ENCODE assay signal across 1 cellular context in genomic region chr18:49704334-49704733, GRCh38.
TF ChIP-seq lines count a peak whose summit lies in the region.

No MANE protein-coding gene starts in this region.

TF ChIP-seq in GM23338, 12 proteins besides CTCF, POLR2A, EP300 and RAD21 (continued from another document):
- no peak for TF ChIP-seq ZNF462 (CRISPR knock-in tag; IDR thresholded peaks at IDR 0.05)
- no peak for TF ChIP-seq REST (IDR thresholded peaks at IDR 0.05; ENCODE audit: unreplicated experiment)
- no peak for TF ChIP-seq ZNF114 (CRISPR knock-in tag; IDR thresholded peaks at IDR 0.05)
- no peak for TF ChIP-seq JUNB (IDR thresholded peaks at IDR 0.05; ENCODE audit: unreplicated experiment)
- TF ChIP-seq, protein P1, sequence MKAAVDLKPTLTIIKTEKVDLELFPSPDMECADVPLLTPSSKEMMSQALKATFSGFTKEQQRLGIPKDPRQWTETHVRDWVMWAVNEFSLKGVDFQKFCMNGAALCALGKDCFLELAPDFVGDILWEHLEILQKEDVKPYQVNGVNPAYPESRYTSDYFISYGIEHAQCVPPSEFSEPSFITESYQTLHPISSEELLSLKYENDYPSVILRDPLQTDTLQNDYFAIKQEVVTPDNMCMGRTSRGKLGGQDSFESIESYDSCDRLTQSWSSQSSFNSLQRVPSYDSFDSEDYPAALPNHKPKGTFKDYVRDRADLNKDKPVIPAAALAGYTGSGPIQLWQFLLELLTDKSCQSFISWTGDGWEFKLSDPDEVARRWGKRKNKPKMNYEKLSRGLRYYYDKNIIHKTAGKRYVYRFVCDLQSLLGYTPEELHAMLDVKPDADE (IDR thresholded peaks at IDR 0.05) = no peak
- TF ChIP-seq POLR2AphosphoS5 (IDR thresholded peaks at IDR 0.05; ENCODE audit: low read depth) = no peak
- no peak for TF ChIP-seq NANOG (IDR thresholded peaks at IDR 0.05; ENCODE audit: borderline replicate concordance)
- no peak for TF ChIP-seq ZNF331 (CRISPR knock-in tag; IDR thresholded peaks at IDR 0.05; ENCODE audit: low read depth)
- TF ChIP-seq EZH2 (IDR thresholded peaks at IDR 0.05; ENCODE audit: low read depth, unreplicated experiment) = no peak
